Comparison of ENCODE assay signal across 8 cellular contexts in the genomic region with DNA sequence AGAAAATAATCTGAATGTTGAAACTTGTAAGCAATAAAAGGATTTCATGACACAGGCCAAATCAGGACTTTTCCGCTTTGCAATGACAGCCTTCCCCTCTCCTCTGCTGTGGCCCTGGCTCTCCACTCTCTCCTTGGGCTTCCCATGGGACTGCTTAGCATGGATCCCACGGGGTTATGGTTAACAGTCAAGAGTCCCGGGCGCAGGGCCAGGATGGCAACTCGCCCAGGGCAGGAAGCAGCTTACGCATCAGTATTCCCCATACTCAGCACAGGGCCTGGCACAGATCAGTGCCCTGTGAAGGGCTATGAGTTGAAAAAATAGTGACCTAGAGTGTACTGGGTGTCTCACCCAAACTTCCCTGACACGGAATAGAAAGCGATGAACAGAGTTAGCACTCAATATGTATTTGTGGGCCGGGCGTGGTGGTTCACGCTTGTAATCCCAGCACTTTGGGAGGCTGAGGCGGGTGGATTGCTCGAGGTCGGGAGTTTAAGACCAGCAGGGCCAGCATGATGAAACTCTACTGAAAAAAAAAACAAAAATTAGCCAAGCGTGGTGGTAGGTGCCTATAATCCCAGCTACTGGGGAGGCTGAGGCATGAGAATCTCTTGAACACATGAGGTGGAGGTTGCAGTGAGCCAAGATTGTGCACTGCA. TPM values are rescaled to one million over a fixed set of nuclear protein-coding genes. Genes with fewer than 3 reads are reported as not detected.
DNase-seq lines count a peak whose midpoint lies in the region; TF ChIP-seq lines count a peak whose summit lies in the region.
"Had no signal": no experiment of that assay in that cellular context is flagged by ENCODE, and none has a peak within 500 bp of the region (broad histone marks: within the 10 kb centered on the region; RNA-seq: fewer than 3 reads in every experiment).

No MANE protein-coding gene starts in this region.

- intact Hi-C loops in testis (cut with DNase I; ENCODE audit: low total_unique reads): no loop called here

- TF ChIP-seq EP300 in Ishikawa (IDR thresholded peaks at IDR 0.05; ENCODE audit: borderline replicate concordance): no peak

- no peak for TF ChIP-seq RAD21 in Ishikawa (IDR thresholded peaks at IDR 0.05; ENCODE audit: low read depth)

- no peaks in the 10 kb centered on the region for H3K9me3 Mint-ChIP-seq in nephron progenitor cell
- H3K9me3 Mint-ChIP-seq: memory B cell had no signal

- 75 to 77% methylated on average over 13 to 15 of the region's 15 CpGs for WGBS in testis, 2 donors

- peaks cover 17% of the 10 kb centered on the region for H3K27me3 Mint-ChIP-seq in nephron progenitor cell (ENCODE audit: low read depth, poor library complexity)

- H3K4me3 Mint-ChIP-seq in nephron progenitor cell: no peak overlapping the region
- H3K4me3 Mint-ChIP-seq: memory B cell had no signal

- H3K4me3 ChIP-seq in right atrium auricular region: no peak overlapping the region
- H3K4me3 ChIP-seq in testis: no peak overlapping the region

- peaks cover 0 to 11% of the 10 kb centered on the region in 2 donors for H3K4me1 ChIP-seq in right atrium auricular region
- H3K4me1 ChIP-seq in testis: peaks cover 11% of the 10 kb centered on the region

- peak; percentile 94 for DNase-seq in T1000 (lab: John Stamatoyannopoulos, UW)
- DNase-seq in right atrium auricular region (ENCODE audit: low spot score): peak; percentile 82
- peak; percentile 53 for DNase-seq in testis
- DNase-seq in HPDE6-E6E7 (ENCODE audit: extremely low spot score): no peak
- no peak for DNase-seq in nephron progenitor cell
- no peak for DNase-seq in activated naive CD4-positive, alpha-beta T cell treated with Interleukin-2 at 50 U/mL for 16 hours

- H3K27ac Mint-ChIP-seq in nephron progenitor cell: no peak overlapping the region
- H3K27ac Mint-ChIP-seq: memory B cell had no signal

- H3K4me1 Mint-ChIP-seq in nephron progenitor cell: peaks cover 30% of the 10 kb centered on the region
- H3K4me1 Mint-ChIP-seq: memory B cell had no signal

- no peak for TF ChIP-seq POLR2A in testis (IDR thresholded peaks at IDR 0.05)

- TF ChIP-seq CTCF in right atrium auricular region (IDR thresholded peaks at IDR 0.05): no peak
- no peak for TF ChIP-seq CTCF in testis (IDR thresholded peaks at IDR 0.05)
- no peak for TF ChIP-seq CTCF in nephron progenitor cell (IDR thresholded peaks at IDR 0.05)

- H3K9me3 ChIP-seq in right atrium auricular region (no peaks in the 10 kb centered on the region), testis (no peaks in the 10 kb centered on the region)

- H3K27ac ChIP-seq in right atrium auricular region: no peak overlapping the region
- no peak overlapping the region for H3K27ac ChIP-seq in testis

- no peaks in the 10 kb centered on the region for H3K36me3 Mint-ChIP-seq in nephron progenitor cell (ENCODE audit: low read depth)
- H3K36me3 Mint-ChIP-seq: memory B cell had no signal

- no peaks in the 10 kb centered on the region for H3K27me3 ChIP-seq in right atrium auricular region
- no peaks in the 10 kb centered on the region for H3K27me3 ChIP-seq in testis

- H3K36me3 ChIP-seq in right atrium auricular region: no peaks in the 10 kb centered on the region
- no peaks in the 10 kb centered on the region for H3K36me3 ChIP-seq in testis (ENCODE audit: low read depth, missing control alignments)

TF ChIP-seq in Ishikawa, 13 proteins besides CTCF, POLR2A, EP300 and RAD21:
- peak; percentile 79 for TF ChIP-seq NFIC (IDR thresholded peaks at IDR 0.05)
- TF ChIP-seq CREB1 (IDR thresholded peaks at IDR 0.05; ENCODE audit: low read depth): no peak
TF ChIP-seq in Ishikawa: peak in this region for 1.

RNA-seq across cellular contexts. Expression of gene GRHL3, which starts 29.1 kb away (rescaled TPM):
- under 1 TPM in 1 of 2 donors, not detected in 1; 0.24 TPM for total RNA-seq in right atrium auricular region
- 1 to 10 TPM; 2.7 to 3.2 TPM for total RNA-seq in testis
- polyA plus RNA-seq in testis (ENCODE audit: insufficient read depth, low read depth, low replicate concordance): 9.5 TPM

Comparison
In these comparisons a context has a peak if more than half of its experiments do, and no peak if none do; other contexts are left out.
1. DNase-seq: peak in T1000 (single experiment), right atrium auricular region (single experiment) and testis (single experiment); none in HPDE6-E6E7 (single experiment), nephron progenitor cell (single experiment) and activated naive CD4-positive, alpha-beta T cell treated with Interleukin-2 at 50 U/mL for 16 hours (single experiment).